16 cellular contexts compared by ENCODE assay signal in genomic region chr6:30227763-30228487, GRCh38. TPM values are rescaled to one million over a fixed set of nuclear protein-coding genes. Genes with fewer than 3 reads are reported as not detected.
DNase-seq lines count a peak whose midpoint lies in the region; ATAC-seq and TF ChIP-seq lines count a peak whose summit lies in the region.
"Had no signal": no experiment of that assay in that cellular context is flagged by ENCODE, and none has a peak within 500 bp of the region (broad histone marks: within the 10 kb centered on the region; RNA-seq: fewer than 3 reads in every experiment).

No MANE protein-coding gene starts in this region.

- H3F3A ChIP-seq in GM23338 (replicated peaks; ENCODE audit: low read depth): no peaks in the 10 kb centered on the region

- peaks cover 5% of the 10 kb centered on the region for H3K36me3 Mint-ChIP-seq in activated naive CD4-positive, alpha-beta T cell treated with anti-CD3 and anti-CD28 coated beads, Interleukin-2, amount 50 U/mL, for 24 hours
- H3K36me3 Mint-ChIP-seq in GM23338 (ENCODE audit: low read depth): peaks cover 4% of the 10 kb centered on the region
- no peaks in the 10 kb centered on the region for H3K36me3 Mint-ChIP-seq in activated T-helper 2 cell treated with anti-CD3 and anti-CD28 coated beads, Interferon-gamma antibody, Interleukin-2, Interleukin-4, amounts not matched to agents 10 μg/mL and 5 μg/mL and 100 μg/mL, durations not matched to agents 14 hours and 24 hours and 36 hours (ENCODE audit: low read depth)
- H3K36me3 Mint-ChIP-seq in stimulated activated effector memory CD8-positive, alpha-beta T cell treated with anti-CD3 and anti-CD28 coated beads, Interleukin-12 subunit alpha, Interleukin-12 subunit beta, amount 100 ng/mL, for 72 hours: no peaks in the 10 kb centered on the region

- no peak overlapping the region for H3K27ac ChIP-seq in GM23338 (ENCODE audit: low read depth)
- H3K27ac ChIP-seq: SJSA1, tibial artery had no signal

- no peak for DNase-seq in activated naive CD4-positive, alpha-beta T cell treated with anti-CD3 and anti-CD28 coated beads, Interleukin-2, amount 50 U/mL, for 16 hours
- DNase-seq in GM23338 (ENCODE audit: low spot score) (no peak), NCI-H1436 (lab: John Stamatoyannopoulos, UW) (no peak)
- no peak for DNase-seq in activated T-helper 2 cell treated with anti-CD3 and anti-CD28 coated beads, Interferon-gamma antibody, Interleukin-2, Interleukin-4, amounts not matched to agents 10 μg/mL and 5 μg/mL and 100 μg/mL, durations not matched to agents 14 hours and 24 hours and 36 hours (ENCODE audit: low spot score)
- peak in 1 of 2 donors; percentile 69 for DNase-seq in stimulated activated effector memory CD8-positive, alpha-beta T cell treated with anti-CD3 and anti-CD28 coated beads, Interleukin-12 subunit alpha, Interleukin-12 subunit beta, amount 100 ng/mL, for 72 hours (ENCODE audit: low spot score in 2 of 2)
- no peak for DNase-seq in stimulated activated CD8-positive, alpha-beta memory T cell treated with anti-CD3 and anti-CD28 coated beads, Interleukin-4, amount 100 ng/mL, for 48 hours
- DNase-seq: amniotic stem cell, caudate nucleus, kidney, NCI-H2029, T1000, tibial artery had no signal

- peaks cover 3% of the 10 kb centered on the region for H3K9me3 Mint-ChIP-seq in activated naive CD4-positive, alpha-beta T cell treated with anti-CD3 and anti-CD28 coated beads, Interleukin-2, amount 50 U/mL, for 24 hours
- peaks cover 7% of the 10 kb centered on the region for H3K9me3 Mint-ChIP-seq in GM23338
- H3K9me3 Mint-ChIP-seq in activated T-helper 2 cell treated with anti-CD3 and anti-CD28 coated beads, Interferon-gamma antibody, Interleukin-2, Interleukin-4, amounts not matched to agents 10 μg/mL and 5 μg/mL and 100 μg/mL, durations not matched to agents 14 hours and 24 hours and 36 hours: peaks cover 18% of the 10 kb centered on the region
- H3K9me3 Mint-ChIP-seq in stimulated activated effector memory CD8-positive, alpha-beta T cell treated with anti-CD3 and anti-CD28 coated beads, Interleukin-12 subunit alpha, Interleukin-12 subunit beta, amount 100 ng/mL, for 72 hours: peaks cover 7% of the 10 kb centered on the region

- peaks cover 6% of the 10 kb centered on the region for H3K4me1 Mint-ChIP-seq in activated naive CD4-positive, alpha-beta T cell treated with anti-CD3 and anti-CD28 coated beads, Interleukin-2, amount 50 U/mL, for 24 hours
- no peaks in the 10 kb centered on the region for H3K4me1 Mint-ChIP-seq in GM23338
- peaks cover 8% of the 10 kb centered on the region for H3K4me1 Mint-ChIP-seq in activated T-helper 2 cell treated with anti-CD3 and anti-CD28 coated beads, Interferon-gamma antibody, Interleukin-2, Interleukin-4, amounts not matched to agents 10 μg/mL and 5 μg/mL and 100 μg/mL, durations not matched to agents 14 hours and 24 hours and 36 hours (ENCODE audit: low read depth)
- H3K4me1 Mint-ChIP-seq in stimulated activated effector memory CD8-positive, alpha-beta T cell treated with anti-CD3 and anti-CD28 coated beads, Interleukin-12 subunit alpha, Interleukin-12 subunit beta, amount 100 ng/mL, for 72 hours: peaks cover 15% of the 10 kb centered on the region

- H3K4me3 Mint-ChIP-seq in activated naive CD4-positive, alpha-beta T cell treated with anti-CD3 and anti-CD28 coated beads, Interleukin-2, amount 50 U/mL, for 24 hours: peak overlapping the region; percentile 35
- no peak overlapping the region for H3K4me3 Mint-ChIP-seq in GM23338
- H3K4me3 Mint-ChIP-seq in activated T-helper 2 cell treated with anti-CD3 and anti-CD28 coated beads, Interferon-gamma antibody, Interleukin-2, Interleukin-4, amounts not matched to agents 10 μg/mL and 5 μg/mL and 100 μg/mL, durations not matched to agents 14 hours and 24 hours and 36 hours (ENCODE audit: low read depth): no peak overlapping the region
- peak overlapping the region; percentile 63 for H3K4me3 Mint-ChIP-seq in stimulated activated effector memory CD8-positive, alpha-beta T cell treated with anti-CD3 and anti-CD28 coated beads, Interleukin-12 subunit alpha, Interleukin-12 subunit beta, amount 100 ng/mL, for 72 hours
- H3K4me3 Mint-ChIP-seq: neural crest cell had no signal

- peaks cover 4% of the 10 kb centered on the region for H3K27me3 Mint-ChIP-seq in activated naive CD4-positive, alpha-beta T cell treated with anti-CD3 and anti-CD28 coated beads, Interleukin-2, amount 50 U/mL, for 24 hours
- H3K27me3 Mint-ChIP-seq in GM23338 (ENCODE audit: insufficient read depth, low read depth, poor library complexity): peaks cover 8% of the 10 kb centered on the region
- peaks cover 20% of the 10 kb centered on the region for H3K27me3 Mint-ChIP-seq in activated T-helper 2 cell treated with anti-CD3 and anti-CD28 coated beads, Interferon-gamma antibody, Interleukin-2, Interleukin-4, amounts not matched to agents 10 μg/mL and 5 μg/mL and 100 μg/mL, durations not matched to agents 14 hours and 24 hours and 36 hours (ENCODE audit: low read depth)

- no peak overlapping the region for H3K4me3 ChIP-seq in GM23338
- H3K4me3 ChIP-seq: SJSA1, tibial artery had no signal

- no peaks in the 10 kb centered on the region for H3K79me2 ChIP-seq in GM23338 (replicated peaks; ENCODE audit: insufficient read depth)

- intact Hi-C loops in activated T-helper 2 cell treated with anti-CD3 and anti-CD28 coated beads, Interferon-gamma antibody, Interleukin-2, Interleukin-4, amounts not matched to agents 10 μg/mL and 5 μg/mL and 100 μg/mL, durations not matched to agents 14 hours and 24 hours and 36 hours (cut with micrococcal nuclease): no loop called here

- peak overlapping the region; percentile 59 for H3K27ac Mint-ChIP-seq in activated naive CD4-positive, alpha-beta T cell treated with anti-CD3 and anti-CD28 coated beads, Interleukin-2, amount 50 U/mL, for 24 hours
- H3K27ac Mint-ChIP-seq in GM23338: no peak overlapping the region
- peak overlapping the region; percentile 40 for H3K27ac Mint-ChIP-seq in activated T-helper 2 cell treated with anti-CD3 and anti-CD28 coated beads, Interferon-gamma antibody, Interleukin-2, Interleukin-4, amounts not matched to agents 10 μg/mL and 5 μg/mL and 100 μg/mL, durations not matched to agents 14 hours and 24 hours and 36 hours
- H3K27ac Mint-ChIP-seq in stimulated activated effector memory CD8-positive, alpha-beta T cell treated with anti-CD3 and anti-CD28 coated beads, Interleukin-12 subunit alpha, Interleukin-12 subunit beta, amount 100 ng/mL, for 72 hours: peak overlapping the region; percentile 92

- H3K27me3 ChIP-seq in GM23338 (ENCODE audit: insufficient read depth): no peaks in the 10 kb centered on the region
- H3K27me3 ChIP-seq: tibial artery had no signal

- H3K4me1 ChIP-seq in GM23338 (ENCODE audit: insufficient read depth): no peaks in the 10 kb centered on the region; the same call in 1 of the 2 replicates
- H3K4me1 ChIP-seq: SJSA1, tibial artery had no signal

- ATAC-seq in GM23338: no peak
- ATAC-seq in stimulated activated effector memory CD8-positive, alpha-beta T cell treated with anti-CD3 and anti-CD28 coated beads, Interleukin-12 subunit alpha, Interleukin-12 subunit beta, amount 100 ng/mL, for 72 hours: peak; percentile 99
- no peak for ATAC-seq in HG03196 (IDR thresholded peaks at IDR 0.05; ENCODE audit: unreplicated experiment)

- no peak overlapping the region for H3K4me2 ChIP-seq in GM23338

- no peak for TF ChIP-seq CTCF in GM23338 (conservative IDR thresholded peaks at IDR 0.05; ENCODE audit: low read depth in 2 of 2)

- no peaks in the 10 kb centered on the region for H3K36me3 ChIP-seq in GM23338 (ENCODE audit: insufficient read depth)
- H3K36me3 ChIP-seq: SJSA1, tibial artery had no signal

- H4K20me1 ChIP-seq in GM23338 (replicated peaks; ENCODE audit: insufficient read depth): no peaks in the 10 kb centered on the region

- H3K9me2 ChIP-seq in GM23338 (ENCODE audit: insufficient read depth): no peaks in the 10 kb centered on the region

- 0 out of 2 replicates have a peak overlapping the region, but pooled peaks have one; percentile 9 for H2AFZ ChIP-seq in GM23338

TF ChIP-seq in GM23338, 12 proteins besides CTCF, POLR2A, EP300 and RAD21 (continues in another document):
- TF ChIP-seq ETS1 (IDR thresholded peaks at IDR 0.05): no peak
- no peak for TF ChIP-seq REST (IDR thresholded peaks at IDR 0.05; ENCODE audit: unreplicated experiment)

RNA-seq across cellular contexts. Expression of gene TRIM26, which starts 14.7 kb away (rescaled TPM):
- total RNA-seq in GM23338 (2014; rRNA removed; shearing (Covaris generic)): 31.0 and 38.0 TPM in 2 replicates
- polyA plus RNA-seq in GM23338 (2016; fragmentation: Nextera tagmentation; extraction: Ambion mirVana): 9.9 and 11.0 TPM in 2 replicates
- total RNA-seq in activated T-helper 2 cell treated with anti-CD3 and anti-CD28 coated beads, Interferon-gamma antibody, Interleukin-2, Interleukin-4, amounts not matched to agents 10 μg/mL and 5 μg/mL and 100 μg/mL, durations not matched to agents 14 hours and 24 hours and 36 hours: 49.9 and 51.5 TPM in 2 replicates

Comparison
In these comparisons a context has a peak if more than half of its experiments do, and no peak if none do; other contexts are left out.
1. H3K4me3 Mint-ChIP-seq: peak in activated naive CD4-positive, alpha-beta T cell treated with anti-CD3 and anti-CD28 coated beads, Interleukin-2, amount 50 U/mL, for 24 hours (single experiment) and stimulated activated effector memory CD8-positive, alpha-beta T cell treated with anti-CD3 and anti-CD28 coated beads, Interleukin-12 subunit alpha, Interleukin-12 subunit beta, amount 100 ng/mL, for 72 hours (single experiment); none in GM23338 (single experiment) and activated T-helper 2 cell treated with anti-CD3 and anti-CD28 coated beads, Interferon-gamma antibody, Interleukin-2, Interleukin-4, amounts not matched to agents 10 μg/mL and 5 μg/mL and 100 μg/mL, durations not matched to agents 14 hours and 24 hours and 36 hours (single experiment).